Comparison of ENCODE assay signal across 8 cellular contexts in genomic region chr11:128733440-128734115, GRCh38. TPM values are rescaled to one million over a fixed set of nuclear protein-coding genes. Genes with fewer than 3 reads are reported as not detected.
A peak's percentile ranks its signal among the peaks of the same experiment; 100 is the strongest.
DNase-seq lines count a peak whose midpoint lies in the region; ATAC-seq and TF ChIP-seq lines count a peak whose summit lies in the region.

No MANE protein-coding gene starts in this region.

- no peaks in the 10 kb centered on the region for H3K9me3 ChIP-seq in CD4-positive, alpha-beta memory T cell (ENCODE audit: control insufficient read depth in 1 of 2, low read length in 2 of 2)
- H3K9me3 ChIP-seq in upper lobe of right lung (no peaks in the 10 kb centered on the region), right cardiac atrium (ENCODE audit: control insufficient read depth, low read length) (no peaks in the 10 kb centered on the region)

- peaks cover 82 to 100% (median 94%) of the 10 kb centered on the region in 4 donors for H3K4me1 Mint-ChIP-seq in CD4-positive, alpha-beta memory T cell
- H3K4me1 Mint-ChIP-seq in endothelial cell (ENCODE audit: unreplicated experiment) = peaks cover 83% of the 10 kb centered on the region

- peaks cover 3 to 24% of the 10 kb centered on the region in 2 donors for H3K36me3 Mint-ChIP-seq in CD4-positive, alpha-beta memory T cell
- H3K36me3 Mint-ChIP-seq in endothelial cell (ENCODE audit: low read depth, unreplicated experiment) = peaks cover 33% of the 10 kb centered on the region

- DNase-seq in CD4-positive, alpha-beta memory T cell = peak in 2 of 5 donors; percentile 30 to 70
- DNase-seq in NCI-H146 treated with DMSO at 0.1 percent for 48 hours (lab: John Stamatoyannopoulos, UW; ENCODE audit: unreplicated experiment) (peak; percentile 77), endothelial cell (ENCODE audit: low spot score) (no peak), upper lobe of right lung (no peak), NCI-H1417 treated with DMSO at 0.1 percent for 48 hours (lab: John Stamatoyannopoulos, UW) (no peak), NCI-H774 (lab: John Stamatoyannopoulos, UW) (no peak), right cardiac atrium (no peak)

- no peaks in the 10 kb centered on the region for H3K9me3 Mint-ChIP-seq in CD4-positive, alpha-beta memory T cell
- no peaks in the 10 kb centered on the region for H3K9me3 Mint-ChIP-seq in endothelial cell (ENCODE audit: unreplicated experiment)

- no peaks in the 10 kb centered on the region for H3K27me3 ChIP-seq in CD4-positive, alpha-beta memory T cell (ENCODE audit: insufficient read depth, low read length)
- H3K27me3 ChIP-seq in upper lobe of right lung (no peaks in the 10 kb centered on the region), right cardiac atrium (ENCODE audit: control insufficient read depth, insufficient read depth) (no peaks in the 10 kb centered on the region)

- POLR2A ChIA-PET in CD4-positive, alpha-beta memory T cell (lab: Charles Lee; ENCODE audit: partially characterized antibody) = interaction anchor here (0.6 to 18.2 kb wide), 13 partner anchors 10 to 232 kb away, joined by 3 to 373 read pairs (median 4); partner anchors contain the start of gene FLI1

- H3K4me3 ChIP-seq in CD4-positive, alpha-beta memory T cell (ENCODE audit: low read length in 2 of 2) = peak overlapping the region; percentile 8 to 32
- H3K4me3 ChIP-seq in upper lobe of right lung (no peak overlapping the region), right cardiac atrium (ENCODE audit: low read length) (no peak overlapping the region)

- no peaks in the 10 kb centered on the region for H3K36me3 ChIP-seq in CD4-positive, alpha-beta memory T cell (ENCODE audit: insufficient read depth, low read length)
- peaks cover 3% of the 10 kb centered on the region for H3K36me3 ChIP-seq in upper lobe of right lung

- WGBS in right cardiac atrium = 71% methylated on average over 9 of the region's 9 CpGs

- intact Hi-C loops in CD4-positive, alpha-beta memory T cell (cut with micrococcal nuclease) = loop anchor here (2.0 to 10.0 kb wide), 2 partner anchors 17 to 219 kb away; no protein-coding TSS in a partner anchor
- intact Hi-C loops in upper lobe of right lung (cut with DNase I) = no loop called here
- intact Hi-C loops in right cardiac atrium (cut with DNase I) = no loop called here

- ATAC-seq in GM21423 (IDR thresholded peaks at IDR 0.05; ENCODE audit: unreplicated experiment) = peak; percentile 21
- ATAC-seq in upper lobe of right lung = peak; percentile 37
- no peak for ATAC-seq in right cardiac atrium

- H3K27ac ChIP-seq in CD4-positive, alpha-beta memory T cell (ENCODE audit: low read depth, low read length) = peak overlapping the region; percentile 27
- peak overlapping the region; percentile 24 for H3K27ac ChIP-seq in upper lobe of right lung
- no peak overlapping the region for H3K27ac ChIP-seq in right cardiac atrium (ENCODE audit: low read length)

- CTCF ChIA-PET in CD4-positive, alpha-beta memory T cell (lab: Charles Lee; ENCODE audit: partially characterized antibody) = interaction anchor here (0.6 to 1.7 kb wide), 10 partner anchors 15 to 225 kb away, joined by 3 to 8 read pairs (median 3); partner anchors contain the start of gene FLI1

- peak overlapping the region; percentile 74 to 94 (median 84) for H3K4me3 Mint-ChIP-seq in CD4-positive, alpha-beta memory T cell
- H3K4me3 Mint-ChIP-seq in endothelial cell (ENCODE audit: unreplicated experiment) = peak overlapping the region; percentile 37

- TF ChIP-seq CTCF in endothelial cell (IDR thresholded peaks at IDR 0.05; ENCODE audit: unreplicated experiment) = no peak
- TF ChIP-seq CTCF in upper lobe of right lung (IDR thresholded peaks at IDR 0.05) = no peak

- H3K27ac Mint-ChIP-seq in CD4-positive, alpha-beta memory T cell = peak overlapping the region; percentile 80 to 97 (median 88)
- no peak overlapping the region for H3K27ac Mint-ChIP-seq in endothelial cell (ENCODE audit: unreplicated experiment)

- H3K27me3 Mint-ChIP-seq in CD4-positive, alpha-beta memory T cell = no peaks in the 10 kb centered on the region
- peaks cover 3% of the 10 kb centered on the region for H3K27me3 Mint-ChIP-seq in endothelial cell (ENCODE audit: unreplicated experiment)

- H3K4me1 ChIP-seq in CD4-positive, alpha-beta memory T cell (ENCODE audit: insufficient read depth, low read length) = peaks cover 100% of the 10 kb centered on the region
- peaks cover 90% of the 10 kb centered on the region for H3K4me1 ChIP-seq in upper lobe of right lung
- H3K4me1 ChIP-seq in right cardiac atrium (ENCODE audit: control insufficient read depth, insufficient read depth, low read length) = peaks cover 22% of the 10 kb centered on the region

RNA-seq across cellular contexts. Expression of gene FLI1, which starts 39.7 kb away (rescaled TPM):
- 100 to 1,000 TPM; 112 to 122 TPM for total RNA-seq in CD4-positive, alpha-beta memory T cell
- 10 to 100 TPM; 54.6 to 93.1 TPM for polyA plus RNA-seq in CD4-positive, alpha-beta memory T cell
- total RNA-seq in endothelial cell (ENCODE audit: unreplicated experiment) (271 TPM), upper lobe of right lung (69.7 TPM), right cardiac atrium (10 to 100 TPM; 14.9 to 22.3 (median 17.2) TPM)
- polyA plus RNA-seq in right cardiac atrium = 12.4 TPM

Comparison
In these comparisons a context has a peak if more than half of its experiments do, and no peak if none do; other contexts are left out.
1. H3K4me3 ChIP-seq: peak in CD4-positive, alpha-beta memory T cell (2 of 2); none in upper lobe of right lung (single experiment) and right cardiac atrium (single experiment).
2. ATAC-seq: peak in GM21423 (single experiment) and upper lobe of right lung (single experiment); none in right cardiac atrium (0 of 2).